Comparison of ENCODE assay signal across 14 cellular contexts in the genomic region with DNA sequence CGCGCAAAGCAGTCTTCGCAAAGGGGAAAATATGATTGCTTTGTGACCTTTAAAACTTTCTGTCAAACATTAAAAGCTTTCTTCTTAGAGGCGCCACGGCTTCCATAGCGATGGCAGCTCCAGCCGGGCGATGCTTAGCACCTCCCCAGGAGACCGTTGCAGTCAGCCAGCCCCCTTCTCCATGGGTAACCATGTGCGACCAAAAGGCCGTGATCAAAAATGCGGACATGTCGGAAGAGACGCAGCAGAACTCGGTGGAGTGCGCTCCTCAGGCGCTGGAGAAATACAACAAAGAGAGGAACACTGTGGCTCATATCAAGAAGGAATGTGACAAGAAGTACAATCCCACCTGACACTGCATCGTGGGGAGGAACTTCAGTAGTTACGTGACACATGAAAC. TPM values are rescaled to one million over a fixed set of nuclear protein-coding genes. Genes with fewer than 3 reads are reported as not detected.
A peak's percentile ranks its signal among the peaks of the same experiment; 100 is the strongest.
DNase-seq lines count a peak whose midpoint lies in the region; ATAC-seq and TF ChIP-seq lines count a peak whose summit lies in the region.
"Had no signal": no experiment of that assay in that cellular context is flagged by ENCODE, and none has a peak within 500 bp of the region (broad histone marks: within the 10 kb centered on the region; RNA-seq: fewer than 3 reads in every experiment).

No MANE protein-coding gene starts in this region.

- TF ChIP-seq CTCF in heart left ventricle (IDR thresholded peaks at IDR 0.05) = no peak

- peak overlapping the region; percentile 41 for H2AFZ ChIP-seq in neuronal stem cell (ENCODE audit: low read length)

- H3K9me3 Mint-ChIP-seq in activated T-cell treated with anti-CD3 and anti-CD28 coated beads, Interleukin-2, amount 50 U/mL, for 72 hours = peaks cover 4 to 10% of the 10 kb centered on the region in 2 donors

- no peak overlapping the region for H2BK120ac ChIP-seq in neuronal stem cell (ENCODE audit: low read depth, low read length)

- no peaks in the 10 kb centered on the region for H3K36me3 ChIP-seq in BLaER1
- peaks cover 0 to 26% of the 10 kb centered on the region in 2 donors for H3K36me3 ChIP-seq in neuronal stem cell (replicated peaks in 1 of 2; ENCODE audit: control insufficient read depth in 2 of 2, insufficient read depth in 2 of 2, low read length in 2 of 2)
- no peaks in the 10 kb centered on the region for H3K36me3 ChIP-seq in heart left ventricle
- H3K36me3 ChIP-seq: BE2C, HAP-1 had no signal

- no peak overlapping the region for H2BK15ac ChIP-seq in neuronal stem cell (ENCODE audit: low read length)

- H3K4me3 Mint-ChIP-seq in activated T-cell treated with anti-CD3 and anti-CD28 coated beads, Interleukin-2, amount 50 U/mL, for 72 hours = no peak overlapping the region
- H3K4me3 Mint-ChIP-seq: CD4-positive, CD25-positive, alpha-beta regulatory T cell had no signal

- TF ChIP-seq POLR2A in heart left ventricle (IDR thresholded peaks at IDR 0.05) = no peak

- WGBS in neuronal stem cell (ENCODE audit: extremely low coverage in 2 of 2, insufficient read length in 2 of 2, insufficient replicate concordance in 1 of 2), 2 donors = no CpG with 5 or more reads among the region's 19 CpGs
- 52 to 56% (median 53%) methylated on average over 19 of the region's 19 CpGs for WGBS in heart left ventricle, 4 donors

- TF ChIP-seq EP300 in Ishikawa (IDR thresholded peaks at IDR 0.05; ENCODE audit: borderline replicate concordance) = 0 out of 2 replicates have a peak, but pooled peaks have one; percentile 29

- no peak overlapping the region for H3K27ac Mint-ChIP-seq in activated T-cell treated with anti-CD3 and anti-CD28 coated beads, Interleukin-2, amount 50 U/mL, for 72 hours
- H3K27ac Mint-ChIP-seq: CD4-positive, CD25-positive, alpha-beta regulatory T cell had no signal

- H3K27ac ChIP-seq in BLaER1 (no peak overlapping the region), neuronal stem cell (replicated peaks; ENCODE audit: low read length) (no peak overlapping the region), heart left ventricle (no peak overlapping the region)

- H2BK5ac ChIP-seq in neuronal stem cell (ENCODE audit: low read length) = no peak overlapping the region

- no peak overlapping the region for H2AK5ac ChIP-seq in neuronal stem cell (ENCODE audit: low read depth, low read length)

- no peak for TF ChIP-seq RAD21 in Ishikawa (IDR thresholded peaks at IDR 0.05; ENCODE audit: low read depth)

- H3K27me3 ChIP-seq in BLaER1 (no peaks in the 10 kb centered on the region), neuronal stem cell (ENCODE audit: control insufficient read depth in 3 of 3, insufficient read depth in 3 of 3, low read depth in 1 of 3, low read length in 3 of 3) (no peaks in the 10 kb centered on the region), heart left ventricle (peaks cover 0 to 9% (median 0%) of the 10 kb centered on the region in 9 donors)
- H3K27me3 ChIP-seq: BE2C had no signal

- no peak overlapping the region for H3K4ac ChIP-seq in neuronal stem cell (ENCODE audit: low read length)

- H3K4me1 ChIP-seq in BLaER1 (peaks cover 22% of the 10 kb centered on the region), neuronal stem cell (ENCODE audit: control insufficient read depth in 2 of 2, insufficient read depth in 1 of 2, low read depth in 1 of 2, low read length in 2 of 2) (no peaks in the 10 kb centered on the region), heart left ventricle (peaks cover 0 to 27% (median 0%) of the 10 kb centered on the region in 12 donors)
- H3K4me1 ChIP-seq: BE2C, HAP-1 had no signal

- no peak overlapping the region for H4K91ac ChIP-seq in neuronal stem cell (ENCODE audit: low read depth, low read length, poor library complexity)

- peaks cover 4% of the 10 kb centered on the region for H3K9me3 ChIP-seq in BLaER1
- peaks cover 0 to 26% of the 10 kb centered on the region in 2 donors for H3K9me3 ChIP-seq in neuronal stem cell (replicated peaks in 1 of 2; ENCODE audit: control insufficient read depth in 2 of 2, insufficient read depth in 1 of 2, low read depth in 1 of 2, low read length in 2 of 2)
- H3K9me3 ChIP-seq in heart left ventricle = no peaks in the 10 kb centered on the region
- H3K9me3 ChIP-seq: BE2C had no signal

- peaks cover 0 to 1% of the 10 kb centered on the region in 2 donors for H3K36me3 Mint-ChIP-seq in activated T-cell treated with anti-CD3 and anti-CD28 coated beads, Interleukin-2, amount 50 U/mL, for 72 hours (ENCODE audit: insufficient read depth in 2 of 2)
- H3K36me3 Mint-ChIP-seq: CD4-positive, CD25-positive, alpha-beta regulatory T cell had no signal

- H3K14ac ChIP-seq in neuronal stem cell (ENCODE audit: low read length) = no peak overlapping the region

- no peaks in the 10 kb centered on the region for H3K79me1 ChIP-seq in neuronal stem cell (ENCODE audit: low read depth, low read length)

- H4K8ac ChIP-seq in neuronal stem cell (ENCODE audit: low read depth, low read length) = no peak overlapping the region

- H2BK12ac ChIP-seq in neuronal stem cell (ENCODE audit: low read length) = no peak overlapping the region

- no peaks in the 10 kb centered on the region for H3K4me1 Mint-ChIP-seq in activated T-cell treated with anti-CD3 and anti-CD28 coated beads, Interleukin-2, amount 50 U/mL, for 72 hours (ENCODE audit: low read depth)
- H3K4me1 Mint-ChIP-seq: CD4-positive, CD25-positive, alpha-beta regulatory T cell had no signal

- H3K4me2 ChIP-seq in BLaER1 (peak overlapping the region; percentile 44), neuronal stem cell (ENCODE audit: insufficient read depth, low read length, poor library complexity, severe bottlenecking) (no peak overlapping the region)

- H3K4me3 ChIP-seq in BLaER1 (no peak overlapping the region), neuronal stem cell (ENCODE audit: low read length in 2 of 2) (no peak overlapping the region), heart left ventricle (no peak overlapping the region)
- H3K4me3 ChIP-seq: GM12878, HAP-1, K562 had no signal

- H4K20me1 ChIP-seq in BLaER1 = no peaks in the 10 kb centered on the region

- peaks cover 5% of the 10 kb centered on the region for H3K27me3 Mint-ChIP-seq in activated T-cell treated with anti-CD3 and anti-CD28 coated beads, Interleukin-2, amount 50 U/mL, for 72 hours (ENCODE audit: low read depth)

- intact Hi-C loops in heart left ventricle (cut with DNase I) = no loop called here

- no peak overlapping the region for H3K23ac ChIP-seq in neuronal stem cell (ENCODE audit: low read depth, low read length, poor library complexity)

- no peak overlapping the region for H3K18ac ChIP-seq in neuronal stem cell (ENCODE audit: low read length)

- H3K9ac ChIP-seq in BLaER1 (no peak overlapping the region), neuronal stem cell (ENCODE audit: low read depth, low read length, poor library complexity) (no peak overlapping the region)

- ATAC-seq in activated T-cell treated with anti-CD3 and anti-CD28 coated beads, Interleukin-2, amount 50 U/mL, for 72 hours (replicated peaks in 1 of 2) = no peak
- ATAC-seq in HG03432 (IDR thresholded peaks at IDR 0.05; ENCODE audit: unreplicated experiment) (no peak), heart left ventricle (no peak)
- ATAC-seq: GM12878, K562 had no signal

- DNase-seq in kidney glomerular epithelial cell (lab: John Stamatoyannopoulos, UW) (peak; percentile 34), neuronal stem cell (ENCODE audit: low spot score) (no peak), heart left ventricle (no peak), KG1 (lab: John Stamatoyannopoulos, UW) (no peak)
- DNase-seq in activated T-cell treated with anti-CD3 and anti-CD28 coated beads, Interleukin-2, amount 50 U/mL, for 72 hours = no peak
- DNase-seq: BE2C; CD4-positive, CD25-positive, alpha-beta regulatory T cell; GOT3 had no signal

TF ChIP-seq in Ishikawa, 13 proteins besides CTCF, POLR2A, EP300 and RAD21 (continues in another document):
- TF ChIP-seq YY1 (IDR thresholded peaks at IDR 0.05; ENCODE audit: low read depth) = no peak
- TF ChIP-seq CREB1 (IDR thresholded peaks at IDR 0.05; ENCODE audit: low read depth) = no peak
- no peak for TF ChIP-seq TEAD4 (IDR thresholded peaks at IDR 0.05)
- no peak for TF ChIP-seq TCF12 (IDR thresholded peaks at IDR 0.05; ENCODE audit: low read depth)
- TF ChIP-seq ZBTB7A (IDR thresholded peaks at IDR 0.05; ENCODE audit: low read depth) = no peak
- TF ChIP-seq, protein P1, sequence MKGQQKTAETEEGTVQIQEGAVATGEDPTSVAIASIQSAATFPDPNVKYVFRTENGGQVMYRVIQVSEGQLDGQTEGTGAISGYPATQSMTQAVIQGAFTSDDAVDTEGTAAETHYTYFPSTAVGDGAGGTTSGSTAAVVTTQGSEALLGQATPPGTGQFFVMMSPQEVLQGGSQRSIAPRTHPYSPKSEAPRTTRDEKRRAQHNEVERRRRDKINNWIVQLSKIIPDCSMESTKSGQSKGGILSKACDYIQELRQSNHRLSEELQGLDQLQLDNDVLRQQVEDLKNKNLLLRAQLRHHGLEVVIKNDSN (IDR thresholded peaks at IDR 0.05) = no peak
- TF ChIP-seq, protein P2, sequence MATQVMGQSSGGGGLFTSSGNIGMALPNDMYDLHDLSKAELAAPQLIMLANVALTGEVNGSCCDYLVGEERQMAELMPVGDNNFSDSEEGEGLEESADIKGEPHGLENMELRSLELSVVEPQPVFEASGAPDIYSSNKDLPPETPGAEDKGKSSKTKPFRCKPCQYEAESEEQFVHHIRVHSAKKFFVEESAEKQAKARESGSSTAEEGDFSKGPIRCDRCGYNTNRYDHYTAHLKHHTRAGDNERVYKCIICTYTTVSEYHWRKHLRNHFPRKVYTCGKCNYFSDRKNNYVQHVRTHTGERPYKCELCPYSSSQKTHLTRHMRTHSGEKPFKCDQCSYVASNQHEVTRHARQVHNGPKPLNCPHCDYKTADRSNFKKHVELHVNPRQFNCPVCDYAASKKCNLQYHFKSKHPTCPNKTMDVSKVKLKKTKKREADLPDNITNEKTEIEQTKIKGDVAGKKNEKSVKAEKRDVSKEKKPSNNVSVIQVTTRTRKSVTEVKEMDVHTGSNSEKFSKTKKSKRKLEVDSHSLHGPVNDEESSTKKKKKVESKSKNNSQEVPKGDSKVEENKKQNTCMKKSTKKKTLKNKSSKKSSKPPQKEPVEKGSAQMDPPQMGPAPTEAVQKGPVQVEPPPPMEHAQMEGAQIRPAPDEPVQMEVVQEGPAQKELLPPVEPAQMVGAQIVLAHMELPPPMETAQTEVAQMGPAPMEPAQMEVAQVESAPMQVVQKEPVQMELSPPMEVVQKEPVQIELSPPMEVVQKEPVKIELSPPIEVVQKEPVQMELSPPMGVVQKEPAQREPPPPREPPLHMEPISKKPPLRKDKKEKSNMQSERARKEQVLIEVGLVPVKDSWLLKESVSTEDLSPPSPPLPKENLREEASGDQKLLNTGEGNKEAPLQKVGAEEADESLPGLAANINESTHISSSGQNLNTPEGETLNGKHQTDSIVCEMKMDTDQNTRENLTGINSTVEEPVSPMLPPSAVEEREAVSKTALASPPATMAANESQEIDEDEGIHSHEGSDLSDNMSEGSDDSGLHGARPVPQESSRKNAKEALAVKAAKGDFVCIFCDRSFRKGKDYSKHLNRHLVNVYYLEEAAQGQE (IDR thresholded peaks at IDR 0.05; ENCODE audit: low read depth) = no peak

RNA-seq across cellular contexts. Expression of a gene that starts 12.7 kb away (rescaled TPM):
- polyA plus RNA-seq in neuronal stem cell (2013, experiment 1 of 2) = 4.6 TPM
- polyA plus RNA-seq in neuronal stem cell (2013, experiment 2 of 2) = 4.7 TPM
- total RNA-seq in activated T-cell treated with anti-CD3 and anti-CD28 coated beads, Interleukin-2, amount 50 U/mL, for 72 hours = under 1 TPM; 0.10 to 0.12 TPM
- total RNA-seq in heart left ventricle = 10 to 100 TPM in 3 of 9 donors, 1 to 10 TPM in 6; 3.2 to 27.5 (median 7.0) TPM
- polyA plus RNA-seq in heart left ventricle = 1 to 10 TPM in 1 of 2 donors, under 1 TPM in 1; 0.28 to 1.7 TPM
- polyA plus RNA-seq: CD4-positive, CD25-positive, alpha-beta regulatory T cell had no signal
